Comparison of ENCODE assay signal across 8 cellular contexts in the genomic region with DNA sequence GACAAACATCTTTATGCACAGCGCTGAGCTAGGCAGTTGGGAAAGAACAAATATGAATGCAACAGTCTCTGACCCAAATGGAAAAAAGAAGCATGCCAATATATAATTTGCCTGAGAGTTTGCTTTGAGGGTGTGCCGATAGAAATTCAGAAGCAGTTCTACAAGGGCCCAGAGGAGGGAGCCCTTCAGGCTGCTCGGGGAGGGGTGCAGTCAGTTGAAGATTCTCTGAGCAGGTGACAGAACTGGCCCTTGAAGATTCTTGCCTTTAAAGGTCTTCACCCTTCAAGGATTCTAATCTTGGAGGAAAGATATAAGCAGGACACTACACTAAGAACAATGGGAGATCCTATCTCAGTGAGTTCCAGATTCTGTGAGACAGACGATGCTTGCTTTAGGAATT. TPM values are rescaled to one million over a fixed set of nuclear protein-coding genes. Genes with fewer than 3 reads are reported as not detected.
DNase-seq lines count a peak whose midpoint lies in the region; ATAC-seq and TF ChIP-seq lines count a peak whose summit lies in the region.

No MANE protein-coding gene starts in this region.

- peak; percentile 47 for TF ChIP-seq CTCF in GM13977 (IDR thresholded peaks at IDR 0.05; ENCODE audit: extremely low read depth, insufficient read depth, missing control alignments)
- peak; percentile 59 for TF ChIP-seq CTCF in Loucy (conservative IDR thresholded peaks at IDR 0.05; ENCODE audit: low read length)
- peak; percentile 87 for TF ChIP-seq CTCF in choroid plexus epithelial cell (conservative IDR thresholded peaks at IDR 0.05; ENCODE audit: low read depth, low read length)
- TF ChIP-seq CTCF in nephron progenitor cell (IDR thresholded peaks at IDR 0.05), result peak; percentile 78

- H3K9me3 Mint-ChIP-seq in nephron progenitor cell, result no peaks in the 10 kb centered on the region

- no peaks in the 10 kb centered on the region for H4K20me1 ChIP-seq in Loucy (ENCODE audit: insufficient read depth, low read length, poor library complexity, severe bottlenecking)

- H3K27ac Mint-ChIP-seq in nephron progenitor cell, result no peak overlapping the region

- H3K36me3 ChIP-seq in Loucy (ENCODE audit: insufficient read depth, low read length), result no peaks in the 10 kb centered on the region

- H3K79me2 ChIP-seq in Loucy (ENCODE audit: insufficient read depth, low read length), result no peaks in the 10 kb centered on the region

- H3K4me3 Mint-ChIP-seq in nephron progenitor cell, result no peak overlapping the region

- DNase-seq in A172 (ENCODE audit: low spot score) (peak; percentile 38), GM13977 (ENCODE audit: low spot score) (peak; percentile 48), choroid plexus epithelial cell (ENCODE audit: low read depth) (peak; percentile 70), nephron progenitor cell (peak; percentile 54), AML-193 (lab: John Stamatoyannopoulos, UW) (no peak), NCI-H146 (lab: John Stamatoyannopoulos, UW) (no peak)

- no peaks in the 10 kb centered on the region for H3K27me3 ChIP-seq in Loucy (ENCODE audit: insufficient read depth, low read length, poor library complexity, severe bottlenecking)

- no peaks in the 10 kb centered on the region for H3K9me2 ChIP-seq in Loucy (replicated peaks; ENCODE audit: low read depth, low read length)

- no peak overlapping the region for H3K4me2 ChIP-seq in Loucy (ENCODE audit: low read depth, low read length, poor library complexity, severe bottlenecking)

- H3K4me3 ChIP-seq in Loucy (ENCODE audit: low read length, poor library complexity, severe bottlenecking), result no peak overlapping the region
- no peak overlapping the region for H3K4me3 ChIP-seq in choroid plexus epithelial cell (ENCODE audit: low read depth, low read length)

- in situ Hi-C loops in GM13977 (cut with MboI; ENCODE audit: low pct_unique_long_range_greater_than_20kb, low sequenced_read_pairs, unreplicated experiment), result loop anchor here (25.0 kb wide), 1 partner anchor 512 kb away; no protein-coding TSS in a partner anchor

- peaks cover 19% of the 10 kb centered on the region for H3K4me1 Mint-ChIP-seq in nephron progenitor cell

- H3F3A ChIP-seq in Loucy (ENCODE audit: low read depth), result no peaks in the 10 kb centered on the region

- peaks cover 12% of the 10 kb centered on the region for H3K27me3 Mint-ChIP-seq in nephron progenitor cell (ENCODE audit: low read depth, poor library complexity)

- no peak overlapping the region for H2AFZ ChIP-seq in Loucy (ENCODE audit: low read length)

- H3K4me1 ChIP-seq in Loucy (ENCODE audit: insufficient read depth, low read length, poor library complexity, severe bottlenecking), result no peaks in the 10 kb centered on the region

- no peaks in the 10 kb centered on the region for H3K36me3 Mint-ChIP-seq in nephron progenitor cell (ENCODE audit: low read depth)

- no peak for ATAC-seq in HG03139 (IDR thresholded peaks at IDR 0.05; ENCODE audit: unreplicated experiment)

- H3K9me3 ChIP-seq in Loucy (ENCODE audit: insufficient read depth, low read depth, low read length), result no peaks in the 10 kb centered on the region

- no peak overlapping the region for H3K9ac ChIP-seq in Loucy (ENCODE audit: low read depth, low read length, poor library complexity, severe bottlenecking)

RNA-seq across cellular contexts. Expression of a gene that starts 3.7 kb away (rescaled TPM):
- 0.02 TPM in 1 of 2 replicates, not detected in the other for total RNA-seq in A172 (2014; rRNA removed; shearing (Covaris generic))

Comparison
In these comparisons a context has a peak if more than half of its experiments do, and no peak if none do; other contexts are left out.
1. DNase-seq: peak in A172 (single experiment), GM13977 (single experiment), choroid plexus epithelial cell (single experiment) and nephron progenitor cell (single experiment); none in AML-193 (0 of 2) and NCI-H146 (single experiment).
2. Peak in every context shown above with its lines, with median percentiles within 50 percentile points of each other: CTCF ChIP-seq.